In genomic region chr15:52261498-52262242, GRCh38 we compare ENCODE assay signal across 8 cellular contexts. TPM values are rescaled to one million over a fixed set of nuclear protein-coding genes. Genes with fewer than 3 reads are reported as not detected.
DNase-seq lines count a peak whose midpoint lies in the region; ATAC-seq and TF ChIP-seq lines count a peak whose summit lies in the region.

No MANE protein-coding gene starts in this region.

- H3K9me3 Mint-ChIP-seq in activated T-helper 2 cell treated with anti-CD3 and anti-CD28 coated beads, Interferon-gamma antibody, Interleukin-2, Interleukin-4, amounts not matched to agents 10 μg/mL and 5 μg/mL and 100 μg/mL, durations not matched to agents 14 hours and 24 hours and 36 hours = no peaks in the 10 kb centered on the region
- no peaks in the 10 kb centered on the region for H3K9me3 Mint-ChIP-seq in osteocyte (ENCODE audit: unreplicated experiment)

- peaks cover 5% of the 10 kb centered on the region for H3K4me1 ChIP-seq in vagina

- peak overlapping the region; percentile 68 for H3K27ac ChIP-seq in vagina

- no peak for TF ChIP-seq POLR2A in vagina (IDR thresholded peaks at IDR 0.05)

- intact Hi-C loops in activated T-helper 2 cell treated with anti-CD3 and anti-CD28 coated beads, Interferon-gamma antibody, Interleukin-2, Interleukin-4, amounts not matched to agents 10 μg/mL and 5 μg/mL and 100 μg/mL, durations not matched to agents 14 hours and 24 hours and 36 hours (cut with micrococcal nuclease) = loop anchor here (1.0 to 2.0 kb wide), 4 partner anchors 267 to 417 kb away; partner anchors contain the start of genes ARPP19 and MYO5A
- intact Hi-C loops in vagina (cut with DNase I) = no loop called here

- H3K4me3 ChIP-seq in foreskin fibroblast (ENCODE audit: low read depth in 1 of 2, low read length in 2 of 2) = no peak overlapping the region
- H3K4me3 ChIP-seq in vagina = no peak overlapping the region

- H3K36me3 ChIP-seq in vagina = no peaks in the 10 kb centered on the region

- H3K4me3 Mint-ChIP-seq in activated T-helper 2 cell treated with anti-CD3 and anti-CD28 coated beads, Interferon-gamma antibody, Interleukin-2, Interleukin-4, amounts not matched to agents 10 μg/mL and 5 μg/mL and 100 μg/mL, durations not matched to agents 14 hours and 24 hours and 36 hours (ENCODE audit: low read depth) = peak overlapping the region; percentile 51
- H3K4me3 Mint-ChIP-seq in osteocyte (ENCODE audit: unreplicated experiment) = peak overlapping the region; percentile 4

- DNase-seq in SIG-M5 treated with dmso at 0.1 percent for 504 hours (lab: John Stamatoyannopoulos, UW; ENCODE audit: unreplicated experiment) = peak; percentile 39
- DNase-seq in SIG-M5 (lab: John Stamatoyannopoulos, UW) = no peak
- peak; percentile 66 for DNase-seq in NCI-H2081 treated with DMSO at 0.1 percent for 48 hours (lab: John Stamatoyannopoulos, UW)
- DNase-seq in activated T-helper 2 cell treated with anti-CD3 and anti-CD28 coated beads, Interferon-gamma antibody, Interleukin-2, Interleukin-4, amounts not matched to agents 10 μg/mL and 5 μg/mL and 100 μg/mL, durations not matched to agents 14 hours and 24 hours and 36 hours (ENCODE audit: low spot score) = peak; percentile 69
- peak; percentile 64 to 82 for DNase-seq in foreskin fibroblast
- DNase-seq in osteocyte (ENCODE audit: extremely low spot score, unreplicated experiment) = peak; percentile 86
- DNase-seq in vagina (ENCODE audit: extremely low spot score in 2 of 2) = no peak

- peaks cover 11% of the 10 kb centered on the region for H3K36me3 Mint-ChIP-seq in activated T-helper 2 cell treated with anti-CD3 and anti-CD28 coated beads, Interferon-gamma antibody, Interleukin-2, Interleukin-4, amounts not matched to agents 10 μg/mL and 5 μg/mL and 100 μg/mL, durations not matched to agents 14 hours and 24 hours and 36 hours (ENCODE audit: low read depth)
- H3K36me3 Mint-ChIP-seq in osteocyte (ENCODE audit: unreplicated experiment) = no peaks in the 10 kb centered on the region

- no peaks in the 10 kb centered on the region for H3K9me3 ChIP-seq in vagina

- H3K27me3 Mint-ChIP-seq in activated T-helper 2 cell treated with anti-CD3 and anti-CD28 coated beads, Interferon-gamma antibody, Interleukin-2, Interleukin-4, amounts not matched to agents 10 μg/mL and 5 μg/mL and 100 μg/mL, durations not matched to agents 14 hours and 24 hours and 36 hours (ENCODE audit: low read depth) = no peaks in the 10 kb centered on the region
- no peaks in the 10 kb centered on the region for H3K27me3 Mint-ChIP-seq in osteocyte (ENCODE audit: unreplicated experiment)

- H3K4me1 Mint-ChIP-seq in activated T-helper 2 cell treated with anti-CD3 and anti-CD28 coated beads, Interferon-gamma antibody, Interleukin-2, Interleukin-4, amounts not matched to agents 10 μg/mL and 5 μg/mL and 100 μg/mL, durations not matched to agents 14 hours and 24 hours and 36 hours (ENCODE audit: low read depth) = peaks cover 42% of the 10 kb centered on the region
- H3K4me1 Mint-ChIP-seq in osteocyte (ENCODE audit: unreplicated experiment) = peaks cover 31% of the 10 kb centered on the region

- TF ChIP-seq CTCF in foreskin fibroblast (IDR thresholded peaks at IDR 0.05; ENCODE audit: low read depth, low read length) (no peak), osteocyte (IDR thresholded peaks at IDR 0.05) (peak; percentile 18), vagina (IDR thresholded peaks at IDR 0.05) (no peak)

- ATAC-seq in HG02623 (IDR thresholded peaks at IDR 0.05; ENCODE audit: unreplicated experiment) = peak; percentile 100

- H3K27ac Mint-ChIP-seq in activated T-helper 2 cell treated with anti-CD3 and anti-CD28 coated beads, Interferon-gamma antibody, Interleukin-2, Interleukin-4, amounts not matched to agents 10 μg/mL and 5 μg/mL and 100 μg/mL, durations not matched to agents 14 hours and 24 hours and 36 hours = peak overlapping the region; percentile 84
- peak overlapping the region; percentile 85 for H3K27ac Mint-ChIP-seq in osteocyte (ENCODE audit: unreplicated experiment)

- H3K27me3 ChIP-seq in vagina = no peaks in the 10 kb centered on the region

RNA-seq across cellular contexts. Expression of gene MYO5C, which starts 33.9 kb away (rescaled TPM):
- total RNA-seq in activated T-helper 2 cell treated with anti-CD3 and anti-CD28 coated beads, Interferon-gamma antibody, Interleukin-2, Interleukin-4, amounts not matched to agents 10 μg/mL and 5 μg/mL and 100 μg/mL, durations not matched to agents 14 hours and 24 hours and 36 hours = 0.32 and 0.64 TPM in 2 replicates
- 2.7 and 4.0 TPM in 2 replicates for total RNA-seq in osteocyte
- 10.3 TPM for total RNA-seq in vagina

Comparison
In these comparisons a context has a peak if more than half of its experiments do, and no peak if none do; other contexts are left out.
1. DNase-seq: peak in SIG-M5 treated with dmso at 0.1 percent for 504 hours (single experiment), NCI-H2081 treated with DMSO at 0.1 percent for 48 hours (single experiment), activated T-helper 2 cell treated with anti-CD3 and anti-CD28 coated beads, Interferon-gamma antibody, Interleukin-2, Interleukin-4, amounts not matched to agents 10 μg/mL and 5 μg/mL and 100 μg/mL, durations not matched to agents 14 hours and 24 hours and 36 hours (single experiment), foreskin fibroblast (2 of 2) and osteocyte (single experiment); none in SIG-M5 (single experiment) and vagina (0 of 2).